ENCODE assay signal across 8 cellular contexts in genomic region chr17:82097187-82097918, GRCh38. TPM values are rescaled to one million over a fixed set of nuclear protein-coding genes. Genes with fewer than 3 reads are reported as not detected.
DNase-seq lines count a peak whose midpoint lies in the region; ATAC-seq and TF ChIP-seq lines count a peak whose summit lies in the region.

No MANE protein-coding gene starts in this region.

- peaks cover 30 to 32% of the 10 kb centered on the region in 2 donors for H3K36me3 ChIP-seq in thyroid gland

- TF ChIP-seq CTCF in thyroid gland (IDR thresholded peaks at IDR 0.05) = no peak

- peak overlapping the region; percentile 47 to 86 (median 77) for H3K4me3 ChIP-seq in thyroid gland (replicated peaks in 1 of 3)

- ATAC-seq in HG03097 (IDR thresholded peaks at IDR 0.05; ENCODE audit: low FRiP score, unreplicated experiment) (peak; percentile 1), memory B cell (ENCODE audit: low read depth) (no peak)

- no peaks in the 10 kb centered on the region for H3K27me3 Mint-ChIP-seq in T-helper 1 cell treated with Interleukin-12 subunit alpha and Interleukin-12 subunit beta and Interleukin-4 antibody, amounts not matched to agents 30 μg/mL and 1 μg/mL, for 36 hours (ENCODE audit: low read depth)
- H3K27me3 Mint-ChIP-seq in memory B cell = no peaks in the 10 kb centered on the region

- no peaks in the 10 kb centered on the region for H3K9me3 ChIP-seq in thyroid gland

- H3K36me3 Mint-ChIP-seq in T-helper 1 cell treated with Interleukin-12 subunit alpha and Interleukin-12 subunit beta and Interleukin-4 antibody, amounts not matched to agents 30 μg/mL and 1 μg/mL, for 36 hours (ENCODE audit: low read depth) = peaks cover 4% of the 10 kb centered on the region
- H3K36me3 Mint-ChIP-seq in memory B cell = peaks cover 4% of the 10 kb centered on the region

- H3K4me1 Mint-ChIP-seq in T-helper 1 cell treated with Interleukin-12 subunit alpha and Interleukin-12 subunit beta and Interleukin-4 antibody, amounts not matched to agents 30 μg/mL and 1 μg/mL, for 36 hours (ENCODE audit: low read depth) = peaks cover 7% of the 10 kb centered on the region
- H3K4me1 Mint-ChIP-seq in memory B cell = peaks cover 6% of the 10 kb centered on the region

- peak overlapping the region; percentile 69 for H3K4me3 Mint-ChIP-seq in T-helper 1 cell treated with Interleukin-12 subunit alpha and Interleukin-12 subunit beta and Interleukin-4 antibody, amounts not matched to agents 30 μg/mL and 1 μg/mL, for 36 hours
- H3K4me3 Mint-ChIP-seq in memory B cell = peak overlapping the region; percentile 80

- peak; percentile 74 for DNase-seq in activated effector memory CD4-positive, alpha-beta T cell treated with anti-CD3 and anti-CD28 coated beads, Interleukin-2, amount 50 U/mL, for 16 hours
- no peak for DNase-seq in activated effector memory CD4-positive, alpha-beta T cell treated with Interleukin-2 at 50 U/mL for 16 hours
- peak; percentile 81 for DNase-seq in ecto neural progenitor cell (ENCODE audit: low spot score)
- DNase-seq in memory B cell (ENCODE audit: low spot score in 2 of 2) = no peak
- peak; percentile 61 to 68 for DNase-seq in thyroid gland
- DNase-seq in NCI-H1105 (lab: John Stamatoyannopoulos, UW) = no peak

- no peaks in the 10 kb centered on the region for H3K27me3 ChIP-seq in thyroid gland

- no peaks in the 10 kb centered on the region for H3K9me3 Mint-ChIP-seq in T-helper 1 cell treated with Interleukin-12 subunit alpha and Interleukin-12 subunit beta and Interleukin-4 antibody, amounts not matched to agents 30 μg/mL and 1 μg/mL, for 36 hours
- H3K9me3 Mint-ChIP-seq in memory B cell = no peaks in the 10 kb centered on the region

- H3K27ac ChIP-seq in thyroid gland = peak overlapping the region; percentile 74 to 94 (median 85)

- 6% methylated on average over 36 of the region's 77 CpGs; no CpG with 5 or more reads in 1 of the 2 donors for WGBS in thyroid gland, 2 donors

- peak overlapping the region; percentile 26 for H3K27ac Mint-ChIP-seq in T-helper 1 cell treated with Interleukin-12 subunit alpha and Interleukin-12 subunit beta and Interleukin-4 antibody, amounts not matched to agents 30 μg/mL and 1 μg/mL, for 36 hours
- no peak overlapping the region for H3K27ac Mint-ChIP-seq in memory B cell

- intact Hi-C loops in thyroid gland (cut with DNase I) = no loop called here

- peak in 1 of 2 donors; percentile 40 for TF ChIP-seq POLR2A in thyroid gland (IDR thresholded peaks at IDR 0.05)

- peaks cover 18 to 37% of the 10 kb centered on the region in 2 donors for H3K4me1 ChIP-seq in thyroid gland

RNA-seq across cellular contexts. Expression of gene FASN, which starts 0.7 kb away (rescaled TPM):
- 10 to 100 TPM; 23.5 to 92.5 (median 77.3) TPM for total RNA-seq in thyroid gland

RNA-seq across cellular contexts. Expression of gene DUS1L, which starts 31.7 kb away (rescaled TPM):
- total RNA-seq in thyroid gland = 10 to 100 TPM; 58.7 to 90.5 (median 75.5) TPM

RNA-seq across cellular contexts. Expression of gene GPS1, which starts 45.7 kb away (rescaled TPM):
- total RNA-seq in thyroid gland = 100 to 1,000 TPM in 2 of 4 donors, 10 to 100 TPM in 2; 80.1 to 164 (median 102) TPM

RNA-seq across cellular contexts. Expression of gene RFNG, which starts 45.7 kb away (rescaled TPM):
- total RNA-seq in thyroid gland = 10 to 100 TPM; 36.0 to 49.0 (median 38.3) TPM

RNA-seq across cellular contexts. Expression of gene DCXR, which starts 59.9 kb away (rescaled TPM):
- total RNA-seq in thyroid gland = 100 to 1,000 TPM in 2 of 4 donors, 10 to 100 TPM in 2; 88.6 to 161 (median 114) TPM

Comparison
In these comparisons a context has a peak if more than half of its experiments do, and no peak if none do; other contexts are left out.
1. DNase-seq: peak in activated effector memory CD4-positive, alpha-beta T cell treated with anti-CD3 and anti-CD28 coated beads, Interleukin-2, amount 50 U/mL, for 16 hours (single experiment), ecto neural progenitor cell (single experiment) and thyroid gland (2 of 2); none in activated effector memory CD4-positive, alpha-beta T cell treated with Interleukin-2 at 50 U/mL for 16 hours (single experiment), memory B cell (0 of 2) and NCI-H1105 (single experiment).